Comparison of ENCODE assay signal across 21 cellular contexts in genomic region chr18:31624892-31625640, GRCh38.
DNase-seq lines count a peak whose midpoint lies in the region; ATAC-seq, FAIRE-seq and TF ChIP-seq lines count a peak whose summit lies in the region.
"Had no signal": no experiment of that assay in that cellular context is flagged by ENCODE, and none has a peak within 500 bp of the region (broad histone marks: within the 10 kb centered on the region; RNA-seq: fewer than 3 reads in every experiment).

No MANE protein-coding gene starts in this region.

- no peak for TF ChIP-seq CTCF in brain microvascular endothelial cell (IDR thresholded peaks at IDR 0.05; ENCODE audit: low read depth, low read length, missing control alignments)

- H3K4me3 ChIP-seq in brain microvascular endothelial cell (ENCODE audit: low read depth, low read length), result no peak overlapping the region
- H3K4me3 ChIP-seq: GM23338, HAP-1 had no signal

- H3K27ac ChIP-seq in brain microvascular endothelial cell, result no peak overlapping the region
- H3K27ac ChIP-seq: KMS-11 had no signal

- peak; percentile 68 for FAIRE-seq in islet of Langerhans (lab: Jason Lieb, UNC)

- no peak for ATAC-seq in GM21737 (IDR thresholded peaks at IDR 0.05; ENCODE audit: unreplicated experiment)
- ATAC-seq: GM23338, PC-3 had no signal

- H3K27me3 ChIP-seq in brain microvascular endothelial cell (replicated peaks), result no peaks in the 10 kb centered on the region

- peak; percentile 4 for DNase-seq in CMK (ENCODE audit: low read depth)
- peak; percentile 49 for DNase-seq in LoVo (ENCODE audit: low spot score)
- peak; percentile 66 for DNase-seq in OCI-M1 (lab: John Stamatoyannopoulos, UW)
- no peak for DNase-seq in activated CD8-positive, alpha-beta memory T cell treated with anti-CD3 and anti-CD28 coated beads, Interleukin-2, amount 50 U/mL, for 4 hours
- no peak for DNase-seq in brain microvascular endothelial cell
- no peak for DNase-seq in iPS-NIHi7 (ENCODE audit: extremely low spot score)
- DNase-seq: EL, NCI-H1092 treated with DMSO at 0.1 percent for 48 hours, NCI-H146, NCI-H2029 treated with DMSO at 0.1 percent for 48 hours, NCI-H345, NCI-H524, PC-3, RPMI8226, SHP77, SW 1271 had no signal

- in situ Hi-C loops in brain microvascular endothelial cell (cut with HindIII; ENCODE audit: low pct_ligation_motif_present, low sequenced_read_pairs), result no loop called here

- H3K36me3 ChIP-seq in brain microvascular endothelial cell (replicated peaks), result no peaks in the 10 kb centered on the region
- H3K36me3 ChIP-seq: HAP-1 had no signal

Comparison
In these comparisons a context has a peak if more than half of its experiments do, and no peak if none do; other contexts are left out.
1. DNase-seq: peak in CMK (single experiment), LoVo (single experiment) and OCI-M1 (single experiment); none in activated CD8-positive, alpha-beta memory T cell treated with anti-CD3 and anti-CD28 coated beads, Interleukin-2, amount 50 U/mL, for 4 hours (single experiment), brain microvascular endothelial cell (single experiment) and iPS-NIHi7 (single experiment).